10 cellular contexts compared by ENCODE assay signal in the genomic region with DNA sequence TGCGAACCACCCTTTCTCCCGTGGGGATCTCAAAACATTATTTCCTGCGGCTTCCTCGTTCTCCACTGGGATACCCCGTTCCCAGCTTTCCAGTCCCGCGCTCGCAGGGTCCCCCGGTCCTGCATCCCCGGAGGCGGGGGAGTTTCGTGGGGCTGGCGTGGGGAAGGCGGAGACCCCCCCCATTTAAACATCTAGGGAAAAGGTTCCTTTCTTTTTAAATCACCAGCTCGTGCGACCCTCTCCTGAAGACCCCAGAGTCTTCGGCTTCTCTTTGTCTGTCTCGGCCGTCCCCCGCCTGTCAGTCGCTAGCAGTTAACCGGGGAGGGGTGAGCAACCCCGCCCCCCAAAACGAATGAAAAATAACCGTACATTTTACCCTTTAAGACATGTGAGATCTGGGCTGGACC. TPM values are rescaled to one million over a fixed set of nuclear protein-coding genes. Genes with fewer than 3 reads are reported as not detected.
DNase-seq lines count a peak whose midpoint lies in the region; ATAC-seq and TF ChIP-seq lines count a peak whose summit lies in the region.
"Had no signal": no experiment of that assay in that cellular context is flagged by ENCODE, and none has a peak within 500 bp of the region (broad histone marks: within the 10 kb centered on the region; RNA-seq: fewer than 3 reads in every experiment).

No MANE protein-coding gene starts in this region.

- TF ChIP-seq CTCF in WERI-Rb-1 (IDR thresholded peaks at IDR 0.05; ENCODE audit: low read depth, low read length) (no peak), hepatocyte (IDR thresholded peaks at IDR 0.05; ENCODE audit: poor library complexity) (no peak)

- peak overlapping the region; percentile 88 for H2AFZ ChIP-seq in hepatocyte

- no peak for DNase-seq in activated naive CD4-positive, alpha-beta T cell treated with anti-CD3 and anti-CD28 coated beads for 36 hours
- DNase-seq in activated naive CD4-positive, alpha-beta T cell treated with anti-CD3 and anti-CD28 coated beads, Interleukin-2, amount 50 U/mL, for 72 hours (ENCODE audit: low spot score in 2 of 2) = no peak
- DNase-seq in WERI-Rb-1 (no peak), hepatocyte (ENCODE audit: low spot score) (peak; percentile 64), NCI-H748 (lab: John Stamatoyannopoulos, UW; ENCODE audit: unreplicated experiment) (no peak), NOMO-1 treated with DMSO at 0.1 percent for 48 hours (lab: John Stamatoyannopoulos, UW; ENCODE audit: unreplicated experiment) (no peak), NCI-H1417 (lab: John Stamatoyannopoulos, UW) (no peak)
- no peak for DNase-seq in stimulated activated naive CD8-positive, alpha-beta T cell treated with anti-CD3 and anti-CD28 coated beads, Interleukin-15, amount 100 ng/mL, for 72 hours
- DNase-seq: SIG-M5 had no signal

- H3K79me2 ChIP-seq in hepatocyte = peaks cover 44% of the 10 kb centered on the region

- H3K27me3 ChIP-seq in WERI-Rb-1 (ENCODE audit: insufficient read depth, low read depth, severe bottlenecking) = no peaks in the 10 kb centered on the region
- no peaks in the 10 kb centered on the region for H3K27me3 ChIP-seq in hepatocyte

- ATAC-seq in activated naive CD4-positive, alpha-beta T cell treated with anti-CD3 and anti-CD28 coated beads, Interleukin-2, amount 50 U/mL, for 72 hours = no peak
- ATAC-seq in stimulated activated naive CD8-positive, alpha-beta T cell treated with anti-CD3 and anti-CD28 coated beads, Interleukin-15, amount 100 ng/mL, for 72 hours = no peak

- H3K9me3 ChIP-seq in WERI-Rb-1 (ENCODE audit: severe bottlenecking) (no peaks in the 10 kb centered on the region), hepatocyte (ENCODE audit: low read depth) (no peaks in the 10 kb centered on the region)

- peak overlapping the region; percentile 92 for H3K4me2 ChIP-seq in hepatocyte

- CTCF ChIA-PET in activated naive CD4-positive, alpha-beta T cell treated with anti-CD3 and anti-CD28 coated beads for 36 hours (lab: Charles Lee) = interaction anchor here (1.0 to 1.8 kb wide), 2 partner anchors 39 to 273 kb away, joined by 3 to 4 read pairs; no protein-coding TSS in a partner anchor

- 2% methylated on average over 23 of the region's 25 CpGs for WGBS in hepatocyte (ENCODE audit: low lambda C conversion rate, missing lambda C conversion rate)

- peaks cover 9% of the 10 kb centered on the region for H3K4me1 ChIP-seq in hepatocyte (ENCODE audit: insufficient read depth)

- intact Hi-C loops in activated naive CD4-positive, alpha-beta T cell treated with anti-CD3 and anti-CD28 coated beads for 36 hours (cut with micrococcal nuclease) = loop anchor here (10.0 kb wide), 1 partner anchor 272 kb away; the partner anchor contains the start of genes HOXB13, PRAC1 and PRAC2

- H3K36me3 ChIP-seq in WERI-Rb-1 (peaks cover 44% of the 10 kb centered on the region), hepatocyte (replicated peaks; ENCODE audit: insufficient read depth, low read depth) (no peaks in the 10 kb centered on the region)
- H3K36me3 ChIP-seq: right atrium auricular region had no signal

- no peak overlapping the region for H3K27ac Mint-ChIP-seq in activated naive CD4-positive, alpha-beta T cell treated with anti-CD3 and anti-CD28 coated beads for 36 hours
- H3K27ac Mint-ChIP-seq in activated naive CD4-positive, alpha-beta T cell treated with anti-CD3 and anti-CD28 coated beads, Interleukin-2, amount 50 U/mL, for 72 hours = peak overlapping the region in 1 of 2 donors; percentile 29
- peak overlapping the region in 1 of 2 donors; percentile 74 for H3K27ac Mint-ChIP-seq in stimulated activated naive CD8-positive, alpha-beta T cell treated with anti-CD3 and anti-CD28 coated beads, Interleukin-15, amount 100 ng/mL, for 72 hours

- H3K4me1 Mint-ChIP-seq in activated naive CD4-positive, alpha-beta T cell treated with anti-CD3 and anti-CD28 coated beads for 36 hours (ENCODE audit: low read depth) = peaks cover 29% of the 10 kb centered on the region
- H3K4me1 Mint-ChIP-seq in stimulated activated naive CD8-positive, alpha-beta T cell treated with anti-CD3 and anti-CD28 coated beads, Interleukin-15, amount 100 ng/mL, for 72 hours = peaks cover 41% of the 10 kb centered on the region

- H3K27ac ChIP-seq in WERI-Rb-1 (peak overlapping the region; percentile 100), hepatocyte (peak overlapping the region; percentile 99)
- H3K27ac ChIP-seq: right atrium auricular region had no signal

- H4K20me1 ChIP-seq in hepatocyte (ENCODE audit: insufficient read depth, poor library complexity, severe bottlenecking) = peaks cover 4% of the 10 kb centered on the region

- H3K9me2 ChIP-seq in hepatocyte (replicated peaks; ENCODE audit: insufficient read depth) = no peaks in the 10 kb centered on the region

- H3K4me3 Mint-ChIP-seq in activated naive CD4-positive, alpha-beta T cell treated with anti-CD3 and anti-CD28 coated beads for 36 hours = peak overlapping the region; percentile 65
- H3K4me3 Mint-ChIP-seq in stimulated activated naive CD8-positive, alpha-beta T cell treated with anti-CD3 and anti-CD28 coated beads, Interleukin-15, amount 100 ng/mL, for 72 hours = peak overlapping the region; percentile 83 to 88

- no peaks in the 10 kb centered on the region for H3K9me3 Mint-ChIP-seq in activated naive CD4-positive, alpha-beta T cell treated with anti-CD3 and anti-CD28 coated beads for 36 hours
- no peaks in the 10 kb centered on the region for H3K9me3 Mint-ChIP-seq in activated naive CD4-positive, alpha-beta T cell treated with anti-CD3 and anti-CD28 coated beads, Interleukin-2, amount 50 U/mL, for 72 hours
- no peaks in the 10 kb centered on the region for H3K9me3 Mint-ChIP-seq in stimulated activated naive CD8-positive, alpha-beta T cell treated with anti-CD3 and anti-CD28 coated beads, Interleukin-15, amount 100 ng/mL, for 72 hours

- peaks cover 69% of the 10 kb centered on the region for H3K27me3 Mint-ChIP-seq in activated naive CD4-positive, alpha-beta T cell treated with anti-CD3 and anti-CD28 coated beads for 36 hours (ENCODE audit: low read depth)
- peaks cover 91% of the 10 kb centered on the region for H3K27me3 Mint-ChIP-seq in stimulated activated naive CD8-positive, alpha-beta T cell treated with anti-CD3 and anti-CD28 coated beads, Interleukin-15, amount 100 ng/mL, for 72 hours

- peak overlapping the region; percentile 91 for H3K4me3 ChIP-seq in WERI-Rb-1 (ENCODE audit: low read depth, low read length)
- peak overlapping the region; percentile 87 for H3K4me3 ChIP-seq in hepatocyte

- H3K36me3 Mint-ChIP-seq in activated naive CD4-positive, alpha-beta T cell treated with anti-CD3 and anti-CD28 coated beads for 36 hours (ENCODE audit: low read depth) = no peaks in the 10 kb centered on the region
- peaks cover 7 to 11% of the 10 kb centered on the region in 2 donors for H3K36me3 Mint-ChIP-seq in activated naive CD4-positive, alpha-beta T cell treated with anti-CD3 and anti-CD28 coated beads, Interleukin-2, amount 50 U/mL, for 72 hours

RNA-seq across cellular contexts. Expression of gene IGF2BP1, which starts 0.5 kb away (rescaled TPM):
- under 1 TPM; 0.57 to 0.60 TPM for total RNA-seq in activated naive CD4-positive, alpha-beta T cell treated with anti-CD3 and anti-CD28 coated beads for 36 hours
- total RNA-seq in activated naive CD4-positive, alpha-beta T cell treated with anti-CD3 and anti-CD28 coated beads, Interleukin-2, amount 50 U/mL, for 72 hours = under 1 TPM in 1 of 2 donors, not detected in 1; 0.49 TPM
- total RNA-seq in hepatocyte = 42.9 and 50.0 TPM in 2 replicates
- 37.0 and 40.7 TPM in 2 replicates for polyA plus RNA-seq in hepatocyte
- total RNA-seq: right atrium auricular region had no signal

RNA-seq across cellular contexts. Expression of gene GIP, which starts 28.3 kb away (rescaled TPM):
- not detected for total RNA-seq in activated naive CD4-positive, alpha-beta T cell treated with anti-CD3 and anti-CD28 coated beads for 36 hours
- total RNA-seq in activated naive CD4-positive, alpha-beta T cell treated with anti-CD3 and anti-CD28 coated beads, Interleukin-2, amount 50 U/mL, for 72 hours = not detected
- not detected in 2 replicates for total RNA-seq in hepatocyte
- 2.3 TPM in 2 replicates for polyA plus RNA-seq in hepatocyte
- total RNA-seq: right atrium auricular region had no signal

RNA-seq across cellular contexts. Expression of gene SNF8, which starts 52.1 kb away (rescaled TPM):
- total RNA-seq in activated naive CD4-positive, alpha-beta T cell treated with anti-CD3 and anti-CD28 coated beads for 36 hours = 10 to 100 TPM; 90.3 to 96.3 TPM
- 100 to 1,000 TPM; 104 to 107 TPM for total RNA-seq in activated naive CD4-positive, alpha-beta T cell treated with anti-CD3 and anti-CD28 coated beads, Interleukin-2, amount 50 U/mL, for 72 hours
- 91.5 and 101 TPM in 2 replicates for total RNA-seq in hepatocyte
- polyA plus RNA-seq in hepatocyte = 195 and 227 TPM in 2 replicates

Comparison
In these comparisons a context has a peak if more than half of its experiments do, and no peak if none do; other contexts are left out.
1. RNA of gene IGF2BP1, which starts 0.5 kb away (total RNA-seq): 42.9 to 50.0 TPM in hepatocyte; 0.57 to 0.60 TPM in activated naive CD4-positive, alpha-beta T cell treated with anti-CD3 and anti-CD28 coated beads for 36 hours and 0.49 TPM in activated naive CD4-positive, alpha-beta T cell treated with anti-CD3 and anti-CD28 coated beads, Interleukin-2, amount 50 U/mL, for 72 hours; every median in the first group is over 10 times any median in the second.